In genomic region chr18:62425465-62426190, GRCh38 we compare ENCODE assay signal across 1 cellular context.
TF ChIP-seq lines count a peak whose summit lies in the region.

No MANE protein-coding gene starts in this region.

TF ChIP-seq in HepG2, 621 proteins besides CTCF, POLR2A, EP300 and RAD21 (continued from another document and continues in another):
- TF ChIP-seq SRSF9 (IDR thresholded peaks at IDR 0.05; ENCODE audit: borderline replicate concordance, insufficient read depth, low read depth, low read length, poor library complexity, severe bottlenecking) = no peak
- 0 out of 2 replicates have a peak, but pooled peaks have one; percentile 32 for TF ChIP-seq NFE2L2 (IDR thresholded peaks at IDR 0.05; ENCODE audit: low read length)
- TF ChIP-seq SMC3 (IDR thresholded peaks at IDR 0.05; ENCODE audit: low read length) = peak; percentile 95
- peak; percentile 58 to 71 for TF ChIP-seq HMGXB4 (CRISPR knock-in tag; IDR thresholded peaks at IDR 0.05; ENCODE audit: borderline replicate concordance in 1 of 2, low read depth in 1 of 2)
- TF ChIP-seq ATF1 (CRISPR knock-in tag; IDR thresholded peaks at IDR 0.05) = peak; percentile 45; the same call in 1 of the 2 replicates
- peak; percentile 64; the same call in 1 of the 2 replicates for TF ChIP-seq FOXJ3 (CRISPR knock-in tag; IDR thresholded peaks at IDR 0.05; ENCODE audit: borderline replicate concordance)
- TF ChIP-seq ZNF574 (CRISPR knock-in tag; IDR thresholded peaks at IDR 0.05) = peak; percentile 29; the same call in 1 of the 2 replicates
- no peak for TF ChIP-seq ZSCAN5A (CRISPR knock-in tag; IDR thresholded peaks at IDR 0.05; ENCODE audit: borderline replicate concordance)
- TF ChIP-seq ZKSCAN8 (CRISPR knock-in tag; IDR thresholded peaks at IDR 0.05; ENCODE audit: borderline replicate concordance) = 0 out of 2 replicates have a peak, but pooled peaks have one; percentile 16
- TF ChIP-seq JUNB (CRISPR knock-in tag; IDR thresholded peaks at IDR 0.05; ENCODE audit: borderline replicate concordance) = no peak
- TF ChIP-seq REST (IDR thresholded peaks at IDR 0.05; ENCODE audit: borderline replicate concordance in 1 of 2, low read depth in 1 of 2, low read length in 2 of 2) = no peak
- TF ChIP-seq FOXA1 (IDR thresholded peaks at IDR 0.05) = no peak
- TF ChIP-seq FOXA1 (CRISPR knock-in tag; IDR thresholded peaks at IDR 0.05) = peak; percentile 76
- peak; percentile 22; the same call in 1 of the 2 replicates for TF ChIP-seq ZNF503 (CRISPR knock-in tag; IDR thresholded peaks at IDR 0.05)
- TF ChIP-seq ZNF264 (CRISPR knock-in tag; IDR thresholded peaks at IDR 0.05) = 0 out of 2 replicates have a peak, but pooled peaks have one; percentile 34
- peak; percentile 60; the same call in 1 of the 2 replicates for TF ChIP-seq CEBPB (IDR thresholded peaks at IDR 0.05; ENCODE audit: borderline replicate concordance, low read depth, low read length)
- TF ChIP-seq ZNF432 (CRISPR knock-in tag; IDR thresholded peaks at IDR 0.05; ENCODE audit: borderline replicate concordance) = no peak
- TF ChIP-seq FOSL2 (CRISPR knock-in tag; IDR thresholded peaks at IDR 0.05) = peak; percentile 76
- TF ChIP-seq ARID4A (CRISPR knock-in tag; IDR thresholded peaks at IDR 0.05; ENCODE audit: borderline replicate concordance) = peak; percentile 53; the same call in 1 of the 2 replicates
- peak; percentile 70 for TF ChIP-seq MED1 (CRISPR knock-in tag; IDR thresholded peaks at IDR 0.05)
- TF ChIP-seq MAFF (IDR thresholded peaks at IDR 0.05; ENCODE audit: low read depth, low read length) = peak; percentile 13; the same call in 1 of the 2 replicates
- TF ChIP-seq HIC2 (CRISPR knock-in tag; IDR thresholded peaks at IDR 0.05; ENCODE audit: low read depth) = 0 out of 2 replicates have a peak, but pooled peaks have one; percentile 29
- TF ChIP-seq ARID3A (IDR thresholded peaks at IDR 0.05; ENCODE audit: low read depth, low read length) = peak; percentile 35; the same call in 1 of the 2 replicates
- TF ChIP-seq ELF3 (CRISPR knock-in tag; IDR thresholded peaks at IDR 0.05) = peak; percentile 64; the same call in 1 of the 2 replicates
- TF ChIP-seq GATAD2A (CRISPR knock-in tag; IDR thresholded peaks at IDR 0.05) = peak; percentile 83
- TF ChIP-seq PBX3 (CRISPR knock-in tag; IDR thresholded peaks at IDR 0.05; ENCODE audit: borderline replicate concordance) = no peak
- 0 out of 2 replicates have a peak, but pooled peaks have one; percentile 25 for TF ChIP-seq NCOA2 (CRISPR knock-in tag; IDR thresholded peaks at IDR 0.05)
- 0 out of 2 replicates have a peak, but pooled peaks have one; percentile 38 for TF ChIP-seq ZNF414 (CRISPR knock-in tag; IDR thresholded peaks at IDR 0.05)
- peak; percentile 63; the same call in 1 of the 2 replicates for TF ChIP-seq RXRB (CRISPR knock-in tag; IDR thresholded peaks at IDR 0.05; ENCODE audit: borderline replicate concordance)
